8 cellular contexts compared by ENCODE assay signal in the genomic region with DNA sequence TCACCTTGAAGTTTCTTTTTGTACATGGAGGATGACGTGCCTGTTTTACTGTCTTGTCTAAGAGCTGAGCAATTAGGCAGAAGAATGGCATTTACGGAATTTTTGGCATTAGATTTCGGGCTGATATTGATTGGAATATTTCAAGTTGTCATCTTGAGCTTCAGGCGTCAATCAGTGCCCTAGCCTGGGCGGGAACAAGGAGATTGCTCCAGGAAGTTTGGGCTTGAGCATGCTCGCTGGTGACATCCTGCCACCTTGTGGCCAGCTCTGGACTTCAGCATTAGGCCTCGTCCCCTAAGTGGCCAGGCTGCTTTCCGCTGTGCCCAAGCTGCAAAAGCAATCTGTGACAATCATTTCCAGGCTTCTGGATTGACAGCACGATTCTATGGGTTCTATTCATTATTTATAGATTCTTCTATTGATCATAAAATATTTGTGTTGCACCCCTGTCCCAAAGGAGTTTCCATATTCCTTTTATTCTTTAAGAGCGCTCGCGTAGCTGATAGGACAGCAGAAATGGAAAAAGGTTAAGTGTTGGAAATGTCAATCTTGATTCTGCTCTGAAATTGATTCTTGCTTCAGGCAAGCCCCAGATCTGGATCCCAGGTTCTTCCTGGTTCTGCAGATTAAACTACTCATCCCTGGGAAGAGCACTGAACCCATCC.
DNase-seq lines count a peak whose midpoint lies in the region; ATAC-seq, FAIRE-seq and TF ChIP-seq lines count a peak whose summit lies in the region.

No MANE protein-coding gene starts in this region.

- no peak overlapping the region for H3K27ac Mint-ChIP-seq in astrocyte (ENCODE audit: unreplicated experiment)

- H3K4me1 ChIP-seq in HAP-1 (no peaks in the 10 kb centered on the region), astrocyte (ENCODE audit: insufficient read depth, low read length) (no peaks in the 10 kb centered on the region), right cardiac atrium (ENCODE audit: control insufficient read depth, insufficient read depth, low read length) (no peaks in the 10 kb centered on the region)

- H3K79me2 ChIP-seq in SU-DHL-6 (ENCODE audit: insufficient read depth, low read length) = no peaks in the 10 kb centered on the region
- H3K79me2 ChIP-seq in astrocyte (ENCODE audit: insufficient read depth, low read length) = no peaks in the 10 kb centered on the region

- H3K27ac ChIP-seq in SU-DHL-6 (ENCODE audit: low read depth, low read length) = no peak overlapping the region
- H3K27ac ChIP-seq in astrocyte (ENCODE audit: low read depth, low read length) = no peak overlapping the region
- H3K27ac ChIP-seq in right cardiac atrium (ENCODE audit: low read length) = no peak overlapping the region

- H3K4me1 Mint-ChIP-seq in astrocyte (ENCODE audit: low read depth, unreplicated experiment) = no peaks in the 10 kb centered on the region

- peaks cover 11% of the 10 kb centered on the region for H3K27me3 Mint-ChIP-seq in astrocyte (ENCODE audit: low read depth, unreplicated experiment)

- H3K9me3 ChIP-seq in HAP-1 (no peaks in the 10 kb centered on the region), SU-DHL-6 (ENCODE audit: insufficient read depth, low read length) (no peaks in the 10 kb centered on the region), astrocyte (ENCODE audit: insufficient read depth, low read depth, low read length) (no peaks in the 10 kb centered on the region), right cardiac atrium (ENCODE audit: control insufficient read depth, low read length) (no peaks in the 10 kb centered on the region)

- peak; percentile 66 for TF ChIP-seq CTCF in SU-DHL-6 (IDR thresholded peaks at IDR 0.05; ENCODE audit: insufficient read depth, low read length, poor library complexity, severe bottlenecking)
- TF ChIP-seq CTCF in astrocyte (IDR thresholded peaks at IDR 0.05; ENCODE audit: insufficient read depth, low read depth, low read length) = peak; percentile 90

- H3K4me3 ChIP-seq in HAP-1 = no peak overlapping the region
- H3K4me3 ChIP-seq in SU-DHL-6 (ENCODE audit: insufficient read depth, low read length, poor library complexity, severe bottlenecking) = no peak overlapping the region
- H3K4me3 ChIP-seq in astrocyte (ENCODE audit: insufficient read depth, low read depth, low read length) = peak overlapping the region; percentile 40
- H3K4me3 ChIP-seq in right cardiac atrium (ENCODE audit: low read length) = peak overlapping the region; percentile 12

- no peak overlapping the region for H2AFZ ChIP-seq in SU-DHL-6 (ENCODE audit: low read depth, low read length, severe bottlenecking)
- H2AFZ ChIP-seq in astrocyte (ENCODE audit: low read depth, low read length) = peak overlapping the region; percentile 41

- H3K9me2 ChIP-seq in SU-DHL-6 (replicated peaks; ENCODE audit: insufficient read depth, low read length) = no peaks in the 10 kb centered on the region

- intact Hi-C loops in right cardiac atrium (cut with DNase I) = loop anchor here (2.0 to 5.0 kb wide), 3 partner anchors 320 to 324 kb away; no protein-coding TSS in a partner anchor

- H3K4me2 ChIP-seq in SU-DHL-6 (ENCODE audit: low read depth, low read length, poor library complexity, severe bottlenecking) (no peak overlapping the region), astrocyte (ENCODE audit: low read length) (peak overlapping the region; percentile 68)

- no peaks in the 10 kb centered on the region for H3F3A ChIP-seq in SU-DHL-6 (ENCODE audit: insufficient read depth)

- no peaks in the 10 kb centered on the region for H4K20me1 ChIP-seq in SU-DHL-6 (ENCODE audit: low read depth, low read length)
- no peaks in the 10 kb centered on the region for H4K20me1 ChIP-seq in astrocyte (ENCODE audit: insufficient read depth, low read length)

- peak; percentile 96 to 98 for ATAC-seq in right cardiac atrium
- no peak for ATAC-seq in HG03442 (IDR thresholded peaks at IDR 0.05; ENCODE audit: unreplicated experiment)

- no peak overlapping the region for H3K4me3 Mint-ChIP-seq in astrocyte (ENCODE audit: unreplicated experiment)

- DNase-seq in EH (ENCODE audit: low read depth) (peak; percentile 80), HAP-1 (ENCODE audit: low spot score in 2 of 2) (peak; percentile 76 to 88), NCI-H1105 treated with DMSO at 0.1 percent for 48 hours (lab: John Stamatoyannopoulos, UW) (peak; percentile 81), astrocyte (ENCODE audit: low read depth) (peak; percentile 36), right cardiac atrium (peak; percentile 81 to 94 (median 90)), renal cortical epithelial cell (ENCODE audit: low read depth) (peak; percentile 76)

- no peaks in the 10 kb centered on the region for H3K9me3 Mint-ChIP-seq in astrocyte (ENCODE audit: unreplicated experiment)

- no peaks in the 10 kb centered on the region for H3K36me3 Mint-ChIP-seq in astrocyte (ENCODE audit: low read depth, unreplicated experiment)

- H3K36me3 ChIP-seq in HAP-1 (replicated peaks) = no peaks in the 10 kb centered on the region
- H3K36me3 ChIP-seq in SU-DHL-6 (ENCODE audit: low read length) = no peaks in the 10 kb centered on the region
- no peaks in the 10 kb centered on the region for H3K36me3 ChIP-seq in astrocyte (ENCODE audit: insufficient read depth, low read length)

- H3K9ac ChIP-seq in SU-DHL-6 (ENCODE audit: low read length) (no peak overlapping the region), astrocyte (ENCODE audit: low read length) (no peak overlapping the region)

- FAIRE-seq in astrocyte (lab: Jason Lieb, UNC) = peak; percentile 49

- peaks cover 25% of the 10 kb centered on the region for H3K27me3 ChIP-seq in HAP-1 (ENCODE audit: low read depth)
- H3K27me3 ChIP-seq in SU-DHL-6 (ENCODE audit: low read length) = no peaks in the 10 kb centered on the region
- H3K27me3 ChIP-seq in astrocyte (ENCODE audit: insufficient read depth, low read length) = peaks cover 3% of the 10 kb centered on the region
- no peaks in the 10 kb centered on the region for H3K27me3 ChIP-seq in right cardiac atrium (ENCODE audit: control insufficient read depth, insufficient read depth)

- 31% methylated on average over 12 of the region's 12 CpGs for WGBS in right cardiac atrium

- in situ Hi-C loops in HAP-1 (cut with MboI; ENCODE audit: low sequenced_read_pairs) = loop anchor here (5.0 kb wide), 1 partner anchor 324 kb away; no protein-coding TSS in a partner anchor

Comparison
In these comparisons a context has a peak if more than half of its experiments do, and no peak if none do; other contexts are left out.
1. DNase-seq: peak in every context shown above with its lines; median percentile 90 in right cardiac atrium; 82 in HAP-1; 81 in NCI-H1105 treated with DMSO at 0.1 percent for 48 hours; 80 in EH; 76 in renal cortical epithelial cell; 36 in astrocyte.
2. H3K4me3 ChIP-seq: peak in astrocyte (single experiment) and right cardiac atrium (single experiment); none in HAP-1 (single experiment) and SU-DHL-6 (single experiment).